ENCODE assay signal across 9 cellular contexts in the genomic region with DNA sequence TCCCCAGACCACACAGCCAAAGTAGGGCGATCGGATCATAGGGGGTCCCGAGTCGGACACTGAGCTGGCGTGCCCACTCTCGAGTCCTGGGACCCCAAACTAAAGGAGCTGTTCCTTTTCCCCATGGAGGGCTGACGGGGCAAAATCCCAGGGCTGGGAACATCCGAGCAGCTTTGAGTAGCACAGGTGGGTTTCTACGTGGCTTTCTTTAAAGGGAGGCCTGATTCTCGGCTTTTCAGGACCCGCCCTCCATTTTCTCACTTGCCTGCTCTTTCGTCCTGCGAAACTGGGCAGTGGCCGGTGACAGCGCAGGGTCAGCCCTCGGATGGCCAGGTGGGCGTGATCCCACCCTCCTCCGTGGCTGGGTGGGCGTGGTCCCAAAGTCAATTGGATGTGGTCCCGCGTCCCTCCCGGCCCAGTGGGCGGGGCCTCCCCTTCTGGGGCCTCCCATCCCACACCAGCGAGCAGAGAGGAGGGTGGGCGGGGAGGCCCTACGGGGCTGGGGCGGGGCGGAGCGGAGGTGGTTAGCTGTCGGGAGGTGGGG. TPM values are rescaled to one million over a fixed set of nuclear protein-coding genes. Genes with fewer than 3 reads are reported as not detected.
DNase-seq lines count a peak whose midpoint lies in the region; ATAC-seq and TF ChIP-seq lines count a peak whose summit lies in the region.
"Had no signal": no experiment of that assay in that cellular context is flagged by ENCODE, and none has a peak within 500 bp of the region (broad histone marks: within the 10 kb centered on the region; RNA-seq: fewer than 3 reads in every experiment).

No MANE protein-coding gene starts in this region.

- no peak for TF ChIP-seq POLR2A in Peyer's patch (IDR thresholded peaks at IDR 0.05)

- H3K27me3 ChIP-seq in Peyer's patch: no peaks in the 10 kb centered on the region
- H3K27me3 ChIP-seq: SJSA1 had no signal

- DNase-seq in AG08395 (ENCODE audit: low spot score) (peak; percentile 43), Peyer's patch (peak; percentile 30 to 82 (median 78)), fibroblast of the aortic adventitia (ENCODE audit: low read depth) (peak; percentile 56), epidermal melanocyte (ENCODE audit: insufficient read length, low spot score) (no peak)
- no peak for DNase-seq in stimulated activated CD4-positive, alpha-beta T cell treated with anti-CD3 and anti-CD28 coated beads, Interleukin-4, amount 100 ng/mL, for 24 hours

- no peaks in the 10 kb centered on the region for H3K36me3 ChIP-seq in Peyer's patch

- TF ChIP-seq CTCF in Peyer's patch (IDR thresholded peaks at IDR 0.05): no peak
- TF ChIP-seq CTCF in fibroblast of the aortic adventitia (IDR thresholded peaks at IDR 0.05; ENCODE audit: insufficient read depth, low read length): no peak
- no peak for TF ChIP-seq CTCF in nephron (IDR thresholded peaks at IDR 0.05; ENCODE audit: unreplicated experiment in 3 of 3)

- H3K27me3 Mint-ChIP-seq in nephron (ENCODE audit: low read depth): no peaks in the 10 kb centered on the region

- H3K4me1 Mint-ChIP-seq in nephron: peaks cover 19% of the 10 kb centered on the region

- no peaks in the 10 kb centered on the region for H3K36me3 Mint-ChIP-seq in nephron (ENCODE audit: low read depth)

- ATAC-seq in GM18870 (IDR thresholded peaks at IDR 0.05; ENCODE audit: unreplicated experiment): no peak
- ATAC-seq in HG03565 (IDR thresholded peaks at IDR 0.05; ENCODE audit: unreplicated experiment): no peak

- H3K4me3 ChIP-seq in Peyer's patch (peak overlapping the region in 3 of 4 donors; percentile 3 to 40 (median 38)), fibroblast of the aortic adventitia (ENCODE audit: low read depth, low read length) (peak overlapping the region; percentile 53)
- H3K4me3 ChIP-seq: SJSA1 had no signal

- peaks cover 0 to 36% (median 4%) of the 10 kb centered on the region in 4 donors for H3K4me1 ChIP-seq in Peyer's patch
- H3K4me1 ChIP-seq: SJSA1 had no signal

- H3K4me3 Mint-ChIP-seq in nephron: peak overlapping the region; percentile 45 to 77 (median 75)

- peak overlapping the region; percentile 19 to 71 (median 31) for H3K27ac Mint-ChIP-seq in nephron

- H3K27ac ChIP-seq in Peyer's patch: peak overlapping the region in 1 of 4 donors; percentile 22
- H3K27ac ChIP-seq: SJSA1 had no signal

- H3K9me3 ChIP-seq in Peyer's patch: no peaks in the 10 kb centered on the region
- H3K9me3 ChIP-seq: SJSA1 had no signal

- H3K9me3 Mint-ChIP-seq in nephron: no peaks in the 10 kb centered on the region

RNA-seq across cellular contexts. Expression of gene TXNRD2, which starts 17.5 kb away (rescaled TPM):
- total RNA-seq in Peyer's patch (10 to 100 TPM; 24.7 to 29.8 (median 27.2) TPM), fibroblast of the aortic adventitia (ENCODE audit: low replicate concordance) (16.4 and 16.8 TPM in 2 replicates)

RNA-seq across cellular contexts. Expression of gene COMT, which starts 17.5 kb away (rescaled TPM):
- total RNA-seq in Peyer's patch (100 to 1,000 TPM in 3 of 4 donors, 10 to 100 TPM in 1; 89.1 to 149 (median 138) TPM), fibroblast of the aortic adventitia (ENCODE audit: low replicate concordance) (120 and 151 TPM in 2 replicates)

RNA-seq across cellular contexts. Expression of gene ARVCF, which starts 57.5 kb away (rescaled TPM):
- total RNA-seq in Peyer's patch: 10 to 100 TPM; 10.7 to 21.2 (median 18.4) TPM
- 9.7 and 12.9 TPM in 2 replicates for total RNA-seq in fibroblast of the aortic adventitia (ENCODE audit: low replicate concordance)

Comparison
In these comparisons a context has a peak if more than half of its experiments do, and no peak if none do; other contexts are left out.
1. DNase-seq: peak in AG08395 (single experiment), Peyer's patch (3 of 3) and fibroblast of the aortic adventitia (single experiment); none in epidermal melanocyte (single experiment) and stimulated activated CD4-positive, alpha-beta T cell treated with anti-CD3 and anti-CD28 coated beads, Interleukin-4, amount 100 ng/mL, for 24 hours (single experiment).